8 cellular contexts compared by ENCODE assay signal in genomic region chr1:207077470-207078377, GRCh38. TPM values are rescaled to one million over a fixed set of nuclear protein-coding genes. Genes with fewer than 3 reads are reported as not detected.
DNase-seq lines count a peak whose midpoint lies in the region; ATAC-seq and TF ChIP-seq lines count a peak whose summit lies in the region.

No MANE protein-coding gene starts in this region.

- H2BK15ac ChIP-seq in IMR-90 (ENCODE audit: low read depth, low read length): no peak overlapping the region

- in situ Hi-C loops in IMR-90 (cut with MboI; ENCODE audit: low sequenced_read_pairs): loop anchor here (5.0 kb wide), 1 partner anchor 50 kb away; no protein-coding TSS in a partner anchor

- no peak overlapping the region for H2BK120ac ChIP-seq in IMR-90 (ENCODE audit: low read depth, low read length)

- H2BK5ac ChIP-seq in IMR-90 (ENCODE audit: low read depth, low read length, poor library complexity, severe bottlenecking): no peak overlapping the region

- H3K9me3 ChIP-seq in IMR-90 (ENCODE audit: control insufficient read depth, insufficient read depth, low read length) (no peaks in the 10 kb centered on the region), OCI-LY3 (ENCODE audit: insufficient read depth, low read length) (no peaks in the 10 kb centered on the region)
- H3K9me3 ChIP-seq in naive thymus-derived CD4-positive, alpha-beta T cell (ENCODE audit: control insufficient read depth in 2 of 3, low read length in 3 of 3): no peaks in the 10 kb centered on the region

- H4K91ac ChIP-seq in IMR-90 (ENCODE audit: insufficient read depth, low read depth, low read length): no peak overlapping the region

- no peaks in the 10 kb centered on the region for H3K9me1 ChIP-seq in IMR-90 (ENCODE audit: insufficient read depth, low read length)

- CTCF ChIA-PET in IMR-90 (lab: Yijun Ruan, JAX): interaction anchor here (0.8 kb wide), 1 partner anchor 96 kb away, joined by 3 read pairs; no protein-coding TSS in a partner anchor
- CTCF ChIA-PET in naive thymus-derived CD4-positive, alpha-beta T cell (lab: Charles Lee): interaction anchor here (0.6 to 3.3 kb wide), 7 partner anchors 17 to 424 kb away, joined by 3 to 16 read pairs (median 4); partner anchors contain the start of gene PFKFB2

- no peak overlapping the region for H3K4me3 Mint-ChIP-seq in naive thymus-derived CD4-positive, alpha-beta T cell

- ATAC-seq in IMR-90 (ENCODE audit: low read depth): peak; percentile 99
- peak; percentile 98 for ATAC-seq in naive thymus-derived CD4-positive, alpha-beta T cell
- no peak for ATAC-seq in GM18511 (IDR thresholded peaks at IDR 0.05; ENCODE audit: unreplicated experiment)

- H3K79me2 ChIP-seq in OCI-LY3 (ENCODE audit: low read length): no peaks in the 10 kb centered on the region

- H2AK9ac ChIP-seq in IMR-90 (replicated peaks; ENCODE audit: low read depth, low read length, poor library complexity): no peak overlapping the region

- H3K9ac ChIP-seq in IMR-90 (ENCODE audit: low read depth, low read length) (no peak overlapping the region), OCI-LY3 (ENCODE audit: low read length) (no peak overlapping the region)

- TF ChIP-seq CTCF in GM12874 (IDR thresholded peaks at IDR 0.05; ENCODE audit: insufficient read depth, low read depth, low read length): peak; percentile 77
- TF ChIP-seq CTCF in IMR-90 (conservative IDR thresholded peaks at IDR 0.05; ENCODE audit: low read depth, low read length): peak; percentile 91
- peak; percentile 96 for TF ChIP-seq CTCF in OCI-LY3 (IDR thresholded peaks at IDR 0.05; ENCODE audit: low read depth, low read length)

- H2AFZ ChIP-seq in IMR-90 (replicated peaks; ENCODE audit: low read length, poor library complexity) (no peak overlapping the region), OCI-LY3 (ENCODE audit: low read depth, low read length) (no peak overlapping the region)

- no peak overlapping the region for H2BK20ac ChIP-seq in IMR-90 (ENCODE audit: low read depth, low read length)

- POLR2A ChIA-PET in IMR-90 (lab: Charles Lee; ENCODE audit: unreplicated experiment): no interaction called here
- POLR2A ChIA-PET in naive thymus-derived CD4-positive, alpha-beta T cell (lab: Charles Lee): no interaction called here

- dilution Hi-C loops in IMR-90 (cut with HindIII; ENCODE audit: low sequenced_read_pairs, unreplicated experiment): no loop called here

- H3K27ac ChIP-seq in IMR-90 (ENCODE audit: insufficient read depth, low read length) (no peak overlapping the region), OCI-LY3 (ENCODE audit: low read length) (no peak overlapping the region), epithelial cell of prostate (no peak overlapping the region)
- no peak overlapping the region for H3K27ac ChIP-seq in naive thymus-derived CD4-positive, alpha-beta T cell (ENCODE audit: low read depth, low read length)

- intact Hi-C loops in IMR-90 (cut with micrococcal nuclease): loop anchor here (2.0 to 10.0 kb wide), 6 partner anchors 27 to 470 kb away; partner anchors contain the start of gene YOD1
- intact Hi-C loops in naive thymus-derived CD4-positive, alpha-beta T cell (cut with micrococcal nuclease): loop anchor here (1.0 to 5.0 kb wide), 11 partner anchors 27 to 443 kb away; partner anchors contain the start of gene FCMR (in 1 of the 2)

- H3K56ac ChIP-seq in IMR-90 (ENCODE audit: extremely low read depth, insufficient read depth, low read length): no peak overlapping the region

- no peaks in the 10 kb centered on the region for H3K36me3 ChIP-seq in IMR-90 (ENCODE audit: control insufficient read depth, insufficient read depth, low read length)
- no peaks in the 10 kb centered on the region for H3K36me3 ChIP-seq in OCI-LY3 (replicated peaks; ENCODE audit: low read depth, low read length)
- no peaks in the 10 kb centered on the region for H3K36me3 ChIP-seq in naive thymus-derived CD4-positive, alpha-beta T cell (ENCODE audit: control insufficient read depth in 2 of 3, insufficient read depth in 3 of 3, low read length in 3 of 3)

- no peak for TF ChIP-seq POLR2A in IMR-90 (IDR thresholded peaks at IDR 0.05; ENCODE audit: low read depth, low read length)

- H3K36me3 Mint-ChIP-seq in naive thymus-derived CD4-positive, alpha-beta T cell: peaks cover 0 to 4% (median 2%) of the 10 kb centered on the region in 5 donors

- no peak overlapping the region for H3K18ac ChIP-seq in IMR-90 (ENCODE audit: low read depth, low read length)

- H3K4me2 ChIP-seq in IMR-90 (ENCODE audit: low read depth, low read length) (no peak overlapping the region), OCI-LY3 (ENCODE audit: low read length) (no peak overlapping the region)

- H3K27ac Mint-ChIP-seq in naive thymus-derived CD4-positive, alpha-beta T cell: peak overlapping the region in 3 of 9 donors; percentile 5 to 63 (median 28)

- H3K27me3 Mint-ChIP-seq in naive thymus-derived CD4-positive, alpha-beta T cell: peaks cover 0 to 52% (median 0%) of the 10 kb centered on the region in 5 donors

- H3K23ac ChIP-seq in IMR-90 (ENCODE audit: low read depth, low read length): no peak overlapping the region

- no peak overlapping the region for H2AK5ac ChIP-seq in IMR-90 (ENCODE audit: low read depth, low read length)

- no peak overlapping the region for H4K5ac ChIP-seq in IMR-90 (ENCODE audit: low read depth, low read length)

- no peaks in the 10 kb centered on the region for H3K9me3 Mint-ChIP-seq in naive thymus-derived CD4-positive, alpha-beta T cell

- peak; percentile 89 for TF ChIP-seq RAD21 in IMR-90 (IDR thresholded peaks at IDR 0.05; ENCODE audit: low read length)

- no peaks in the 10 kb centered on the region for H3K4me1 ChIP-seq in IMR-90 (ENCODE audit: control insufficient read depth, insufficient read depth, low read length)
- peaks cover 4% of the 10 kb centered on the region for H3K4me1 ChIP-seq in OCI-LY3 (ENCODE audit: low read length)
- H3K4me1 ChIP-seq in naive thymus-derived CD4-positive, alpha-beta T cell (ENCODE audit: control insufficient read depth in 2 of 2, insufficient read depth in 2 of 2, low read length in 2 of 2): no peaks in the 10 kb centered on the region

- H3K4me3 ChIP-seq in IMR-90 (ENCODE audit: insufficient read depth, low read depth, low read length) (no peak overlapping the region), OCI-LY3 (ENCODE audit: low read length) (no peak overlapping the region)
- no peak overlapping the region for H3K4me3 ChIP-seq in naive thymus-derived CD4-positive, alpha-beta T cell (ENCODE audit: low read length)

- H3K79me1 ChIP-seq in IMR-90 (ENCODE audit: low read depth in 1 of 2, low read length in 2 of 2): no peaks in the 10 kb centered on the region

- H4K8ac ChIP-seq in IMR-90 (ENCODE audit: low read depth in 2 of 2, low read length in 2 of 2): no peak overlapping the region

- H3K27me3 ChIP-seq in IMR-90 (ENCODE audit: control insufficient read depth, insufficient read depth, low read length) (peaks cover 6% of the 10 kb centered on the region), OCI-LY3 (ENCODE audit: low read depth, low read length) (no peaks in the 10 kb centered on the region)
- no peaks in the 10 kb centered on the region for H3K27me3 ChIP-seq in naive thymus-derived CD4-positive, alpha-beta T cell (ENCODE audit: control insufficient read depth in 2 of 2, insufficient read depth in 2 of 2, low read length in 2 of 2)

- no peak overlapping the region for H3K4ac ChIP-seq in IMR-90 (ENCODE audit: low read depth, low read length)

- peaks cover 0 to 14% (median 5%) of the 10 kb centered on the region in 7 donors for H3K4me1 Mint-ChIP-seq in naive thymus-derived CD4-positive, alpha-beta T cell

- WGBS in IMR-90 (ENCODE audit: extremely low coverage in 2 of 2, insufficient read length in 1 of 2), 2 experiments: 80 to 100% methylated on average over 1 of the region's 6 CpGs

- H3K14ac ChIP-seq in IMR-90 (replicated peaks; ENCODE audit: low read depth, low read length): no peak overlapping the region

- H4K20me1 ChIP-seq in IMR-90 (ENCODE audit: insufficient read depth, low read length) (no peaks in the 10 kb centered on the region), OCI-LY3 (ENCODE audit: insufficient read depth, low read length) (no peaks in the 10 kb centered on the region)

- DNase-seq in IMR-90 (peak; percentile 77), activated T-cell treated with anti-CD3 and anti-CD28 coated beads for 1 hour (ENCODE audit: low read depth) (peak; percentile 45), epithelial cell of prostate (ENCODE audit: low read depth, low spot score) (peak; percentile 26), superior temporal gyrus (ENCODE audit: extremely low spot score) (peak; percentile 93)
- peak; percentile 21 to 85 (median 78) for DNase-seq in naive thymus-derived CD4-positive, alpha-beta T cell

- BruUV-seq in IMR-90 (replicated peaks; lab: Mats Ljungman, UMichigan): no TSS peak

RNA-seq across cellular contexts. Expression of gene C4BPB, which starts 10.9 kb away (rescaled TPM):
- total RNA-seq in IMR-90 (2012; rRNA removed): not detected in 2 replicates
- polyA plus RNA-seq in IMR-90 (2012; rRNA removed): not detected in 2 replicates
- polyA plus RNA-seq in IMR-90 (2012; cell fraction: cytosol; rRNA removed): not detected in 2 replicates
- not detected in 2 replicates for polyA plus RNA-seq in IMR-90 (2012; cell fraction: nucleus; rRNA removed; ENCODE audit: low replicate concordance)
- total RNA-seq in naive thymus-derived CD4-positive, alpha-beta T cell: 1 to 10 TPM; 1.2 to 4.9 (median 3.1) TPM
- under 1 TPM; 0.45 to 0.60 TPM for polyA plus RNA-seq in naive thymus-derived CD4-positive, alpha-beta T cell

RNA-seq across cellular contexts. Expression of gene PFKFB2, which starts 24.6 kb away (rescaled TPM):
- 1.3 and 1.7 TPM in 2 replicates for total RNA-seq in IMR-90 (2012; rRNA removed)
- 0.53 and 0.62 TPM in 2 replicates for polyA plus RNA-seq in IMR-90 (2012; rRNA removed)
- polyA plus RNA-seq in IMR-90 (2012; cell fraction: cytosol; rRNA removed): 0.14 TPM in 2 replicates
- polyA plus RNA-seq in IMR-90 (2012; cell fraction: nucleus; rRNA removed; ENCODE audit: low replicate concordance): 0.27 and 1.4 TPM in 2 replicates
- total RNA-seq in naive thymus-derived CD4-positive, alpha-beta T cell: 1 to 10 TPM; 2.3 to 4.6 (median 3.8) TPM
- 1 to 10 TPM in 1 of 2 donors, under 1 TPM in 1; 0.64 to 2.2 TPM for polyA plus RNA-seq in naive thymus-derived CD4-positive, alpha-beta T cell

RNA-seq across cellular contexts. Expression of gene C4BPA, which starts 26.3 kb away (rescaled TPM):
- not detected in 2 replicates for total RNA-seq in IMR-90 (2012; rRNA removed)
- polyA plus RNA-seq in IMR-90 (2012; rRNA removed): not detected in 2 replicates
- not detected in 2 replicates for polyA plus RNA-seq in IMR-90 (2012; cell fraction: cytosol; rRNA removed)
- not detected in 2 replicates for polyA plus RNA-seq in IMR-90 (2012; cell fraction: nucleus; rRNA removed; ENCODE audit: low replicate concordance)
- total RNA-seq in naive thymus-derived CD4-positive, alpha-beta T cell: not detected
- not detected for polyA plus RNA-seq in naive thymus-derived CD4-positive, alpha-beta T cell

RNA-seq across cellular contexts. Expression of gene YOD1, which starts 26.7 kb away (rescaled TPM):
- total RNA-seq in IMR-90 (2012; rRNA removed): 5.4 and 10.3 TPM in 2 replicates
- polyA plus RNA-seq in IMR-90 (2012; rRNA removed): 1.6 and 1.8 TPM in 2 replicates
- 0.17 and 0.26 TPM in 2 replicates for polyA plus RNA-seq in IMR-90 (2012; cell fraction: cytosol; rRNA removed)
- 0.81 and 3.8 TPM in 2 replicates for polyA plus RNA-seq in IMR-90 (2012; cell fraction: nucleus; rRNA removed; ENCODE audit: low replicate concordance)
- total RNA-seq in naive thymus-derived CD4-positive, alpha-beta T cell: 10 to 100 TPM in 1 of 5 experiments, 1 to 10 TPM in 4; 7.4 to 12.8 (median 9.9) TPM
- polyA plus RNA-seq in naive thymus-derived CD4-positive, alpha-beta T cell: under 1 TPM; 0.81 to 0.99 TPM

RNA-seq across cellular contexts. Expression of gene C1orf116, which starts 45.2 kb away (rescaled TPM):
- total RNA-seq in IMR-90 (2012; rRNA removed): under 0.01 TPM in 1 of 2 replicates, not detected in the other
- polyA plus RNA-seq in IMR-90 (2012; rRNA removed): 0.03 TPM in 1 of 2 replicates, not detected in the other
- polyA plus RNA-seq in IMR-90 (2012; cell fraction: cytosol; rRNA removed): 0.01 TPM in 1 of 2 replicates, not detected in the other
- 0.01 and 0.03 TPM in 2 replicates for polyA plus RNA-seq in IMR-90 (2012; cell fraction: nucleus; rRNA removed; ENCODE audit: low replicate concordance)
- under 1 TPM in 2 of 5 experiments, not detected in 3; 0.11 to 0.15 TPM for total RNA-seq in naive thymus-derived CD4-positive, alpha-beta T cell
- polyA plus RNA-seq in naive thymus-derived CD4-positive, alpha-beta T cell: not detected

Comparison
In these comparisons a context has a peak if more than half of its experiments do, and no peak if none do; other contexts are left out.
1. DNase-seq: peak in every context shown above with its lines; median percentile 93 in superior temporal gyrus; 78 in naive thymus-derived CD4-positive, alpha-beta T cell; 77 in IMR-90; 45 in activated T-cell treated with anti-CD3 and anti-CD28 coated beads for 1 hour; 26 in epithelial cell of prostate.